Comparison of ENCODE assay signal across 8 cellular contexts in genomic region chr17:82751571-82752370, GRCh38. TPM values are rescaled to one million over a fixed set of nuclear protein-coding genes. Genes with fewer than 3 reads are reported as not detected.
DNase-seq lines count a peak whose midpoint lies in the region; ATAC-seq and TF ChIP-seq lines count a peak whose summit lies in the region.

TSS of gene TBCD (plus strand) at chr17:82752065. CDS start at chr17:82752194, 129 bp downstream.

- ATAC-seq in GM19438 (IDR thresholded peaks at IDR 0.05; ENCODE audit: low read depth, unreplicated experiment), result peak; percentile 68
- peak; percentile 55 for ATAC-seq in HG03571 (IDR thresholded peaks at IDR 0.05; ENCODE audit: unreplicated experiment)
- ATAC-seq in lung (ENCODE audit: insufficient read depth, low FRiP score), result peak; percentile 88

- DNase-seq in CD14-positive monocyte (ENCODE audit: low spot score) (peak; percentile 65), NK-92 (lab: John Stamatoyannopoulos, UW; ENCODE audit: unreplicated experiment) (peak; percentile 52), lung (ENCODE audit: low spot score) (peak; percentile 88)
- peak; percentile 73 to 77 for DNase-seq in activated CD8-positive, alpha-beta memory T cell treated with anti-CD3 and anti-CD28 coated beads for 1 hour (ENCODE audit: extremely low read depth in 1 of 2, low read depth in 1 of 2)
- DNase-seq in stimulated activated CD4-positive, alpha-beta T cell treated with anti-CD3 and anti-CD28 coated beads, TNF-alpha, amount 100 ng/mL, for 1 hour (ENCODE audit: low read depth in 3 of 3, low spot score in 1 of 3), result peak; percentile 72 to 89 (median 85)

- H3K36me3 Mint-ChIP-seq in CD14-positive monocyte, result peaks cover 8 to 10% of the 10 kb centered on the region in 2 donors

- no peaks in the 10 kb centered on the region for H3K9me3 ChIP-seq in ectodermal cell (ENCODE audit: control insufficient read depth, low read length)
- no peaks in the 10 kb centered on the region for H3K9me3 ChIP-seq in lung (ENCODE audit: control insufficient read depth in 2 of 2, insufficient read depth in 1 of 2, low read length in 1 of 2)

- peaks cover 1 to 27% (median 7%) of the 10 kb centered on the region in 3 donors for H3K27me3 Mint-ChIP-seq in CD14-positive monocyte (ENCODE audit: low read depth in 3 of 3)

- H3K4me1 ChIP-seq in ectodermal cell (ENCODE audit: control insufficient read depth, insufficient read depth, low read length) (peaks cover 24% of the 10 kb centered on the region), lung (ENCODE audit: control insufficient read depth in 2 of 2, insufficient read depth in 2 of 2, low read length in 2 of 2) (peaks cover 5 to 7% of the 10 kb centered on the region in 2 donors)

- intact Hi-C loops in CD14-positive monocyte (cut with micrococcal nuclease), result loop anchor here (2.0 to 5.0 kb wide), 4 partner anchors 34 to 104 kb away; partner anchors contain the start of genes WDR45B (in 2 of the 2), FN3KRP (in 1 of the 2) and RAB40B (in 1 of the 2)

- no peak for TF ChIP-seq CTCF in CD14-positive monocyte (IDR thresholded peaks at IDR 0.05)
- TF ChIP-seq CTCF in lung (IDR thresholded peaks at IDR 0.05; ENCODE audit: control extremely low read depth, extremely low read depth), result no peak

- peaks cover 25% of the 10 kb centered on the region for H3K4me1 Mint-ChIP-seq in CD14-positive monocyte

- H3K36me3 ChIP-seq in ectodermal cell (ENCODE audit: control insufficient read depth, insufficient read depth, low read length), result peaks cover under 1% of the 10 kb centered on the region
- peaks cover 0 to 1% of the 10 kb centered on the region in 2 donors for H3K36me3 ChIP-seq in lung (ENCODE audit: control insufficient read depth in 2 of 2, insufficient read depth in 2 of 2, low read length in 2 of 2)

- no peaks in the 10 kb centered on the region for H3K27me3 ChIP-seq in ectodermal cell (ENCODE audit: control insufficient read depth, insufficient read depth, low read length, poor library complexity, severe bottlenecking)
- H3K27me3 ChIP-seq in lung (ENCODE audit: control insufficient read depth, insufficient read depth), result no peaks in the 10 kb centered on the region

- H3K4me3 Mint-ChIP-seq in CD14-positive monocyte, result peak within 1 kb of the TSS; percentile 83 to 87

- H3K27ac ChIP-seq in ectodermal cell (ENCODE audit: insufficient read depth, low read depth, low read length, poor library complexity, severe bottlenecking) (no peak within 1 kb of the TSS), lung (ENCODE audit: low read depth in 1 of 2, low read length in 1 of 2) (peak within 1 kb of the TSS; percentile 69 to 85)

- H3K4me3 ChIP-seq in ectodermal cell (ENCODE audit: insufficient read depth, low read depth, low read length), result peak within 1 kb of the TSS; percentile 79
- peak within 1 kb of the TSS; percentile 89 for H3K4me3 ChIP-seq in lung

- H3K9me3 Mint-ChIP-seq in CD14-positive monocyte, result peaks cover 0 to 29% (median 10%) of the 10 kb centered on the region in 7 donors

- H3K27ac Mint-ChIP-seq in CD14-positive monocyte, result peak within 1 kb of the TSS in 5 of 7 donors; percentile 26 to 81 (median 57)

- WGBS in ectodermal cell, 2 experiments, result 0% methylated on average over 109 to 114 of the region's 114 CpGs
- WGBS in lung, 2 donors, result 1% methylated on average over 56 to 113 of the region's 114 CpGs

RNA-seq across cellular contexts. Expression of gene TBCD, which starts in this region (rescaled TPM):
- 10 to 100 TPM; 54.7 to 74.0 TPM for polyA plus RNA-seq in CD14-positive monocyte
- 117 TPM for polyA plus RNA-seq in ectodermal cell (2013, experiment 1 of 4)
- 126 TPM for polyA plus RNA-seq in ectodermal cell (2013, experiment 2 of 4)
- 95.6 TPM for polyA plus RNA-seq in ectodermal cell (2013, experiment 3 of 4)
- 97.8 TPM for polyA plus RNA-seq in ectodermal cell (2013, experiment 4 of 4)
- total RNA-seq in lung, result 100 to 1,000 TPM in 1 of 2 donors, 10 to 100 TPM in 1; 82.3 to 119 TPM
- 10 to 100 TPM; 57.6 to 98.4 TPM for polyA plus RNA-seq in lung
